ENCODE assay signal across 9 cellular contexts in genomic region chr19:12668937-12669271, GRCh38. TPM values are rescaled to one million over a fixed set of nuclear protein-coding genes. Genes with fewer than 3 reads are reported as not detected.
DNase-seq lines count a peak whose midpoint lies in the region; TF ChIP-seq lines count a peak whose summit lies in the region.
"Had no signal": no experiment of that assay in that cellular context is flagged by ENCODE, and none has a peak within 500 bp of the region (broad histone marks: within the 10 kb centered on the region; RNA-seq: fewer than 3 reads in every experiment).

No MANE protein-coding gene starts in this region.

- H3K36me3 Mint-ChIP-seq in Caco-2 (ENCODE audit: insufficient read depth, unreplicated experiment): peaks cover 60% of the 10 kb centered on the region
- H3K36me3 Mint-ChIP-seq in mesothelial cell of epicardium: peaks cover 6% of the 10 kb centered on the region

- peaks cover 8% of the 10 kb centered on the region for H3K4me1 Mint-ChIP-seq in Caco-2 (ENCODE audit: low read depth, unreplicated experiment)
- peaks cover 42% of the 10 kb centered on the region for H3K4me1 Mint-ChIP-seq in mesothelial cell of epicardium

- DNase-seq in Caco-2 (peak; percentile 54 to 71), mesothelial cell of epicardium (ENCODE audit: low spot score in 2 of 2, unreplicated experiment in 2 of 2) (peak in 1 of 2 experiments; percentile 65), kidney glomerular epithelial cell (lab: John Stamatoyannopoulos, UW) (no peak), NCI-H82 (lab: John Stamatoyannopoulos, UW) (no peak)
- peak; percentile 38 to 53 for DNase-seq in activated CD8-positive, alpha-beta memory T cell treated with anti-CD3 and anti-CD28 coated beads for 4 hours (ENCODE audit: low read depth in 2 of 2)
- peak; percentile 68 to 75 (median 70) for DNase-seq in effector memory CD4-positive, alpha-beta T cell
- peak; percentile 47 for DNase-seq in stimulated activated CD8-positive, alpha-beta memory T cell treated with anti-CD3 and anti-CD28 coated beads, Interleukin-4, amount 100 ng/mL, for 24 hours (ENCODE audit: low read depth)

- H3K4me3 ChIP-seq in Caco-2 (ENCODE audit: low read depth, low read length): peak overlapping the region; percentile 84
- H3K4me3 ChIP-seq in effector memory CD4-positive, alpha-beta T cell (ENCODE audit: insufficient read depth, low read depth, low read length, poor library complexity, severe bottlenecking): peak overlapping the region; percentile 78

- no peaks in the 10 kb centered on the region for H3K27me3 ChIP-seq in Caco-2 (replicated peaks; ENCODE audit: control insufficient read depth, insufficient read depth, low read length)
- no peaks in the 10 kb centered on the region for H3K27me3 ChIP-seq in effector memory CD4-positive, alpha-beta T cell (replicated peaks; ENCODE audit: control insufficient read depth, insufficient read depth, low read length, poor library complexity, severe bottlenecking)

- POLR2A ChIA-PET in Caco-2 (lab: Charles Lee): interaction anchor here (1.0 to 1.3 kb wide), 2 partner anchors 12 to 58 kb away, joined by 3 read pairs; no protein-coding TSS in a partner anchor

- no TSS peak for BruUV-seq in Caco-2 (replicated peaks; lab: Mats Ljungman, UMichigan)

- no peaks in the 10 kb centered on the region for H3K9me3 ChIP-seq in Caco-2
- H3K9me3 ChIP-seq in KOPT-K1 (ENCODE audit: insufficient read depth, low read length, poor library complexity, severe bottlenecking): no peaks in the 10 kb centered on the region
- H3K9me3 ChIP-seq in effector memory CD4-positive, alpha-beta T cell (ENCODE audit: control insufficient read depth, low read length): no peaks in the 10 kb centered on the region

- intact Hi-C loops in Caco-2 (cut with micrococcal nuclease; ENCODE audit: unreplicated experiment): no loop called here

- H3K27ac Mint-ChIP-seq in Caco-2 (ENCODE audit: unreplicated experiment) (peak overlapping the region; percentile 94), mesothelial cell of epicardium (peak overlapping the region; percentile 100)

- H3K27me3 Mint-ChIP-seq in Caco-2 (ENCODE audit: insufficient read depth, unreplicated experiment): no peaks in the 10 kb centered on the region
- H3K27me3 Mint-ChIP-seq in mesothelial cell of epicardium (ENCODE audit: low read depth): no peaks in the 10 kb centered on the region

- peak overlapping the region; percentile 85 for H3K4me3 Mint-ChIP-seq in Caco-2 (ENCODE audit: unreplicated experiment)
- peak overlapping the region; percentile 99 for H3K4me3 Mint-ChIP-seq in mesothelial cell of epicardium

- TF ChIP-seq CTCF in Caco-2 (IDR thresholded peaks at IDR 0.05; ENCODE audit: insufficient read depth in 1 of 2, low read depth in 1 of 2, low read length in 1 of 2, severe bottlenecking in 1 of 2, unreplicated experiment in 1 of 2) (no peak), mesothelial cell of epicardium (IDR thresholded peaks at IDR 0.05; ENCODE audit: unreplicated experiment) (no peak)

- CTCF ChIA-PET in Caco-2 (lab: Charles Lee): no interaction called here

- H3K36me3 ChIP-seq in Caco-2 (ENCODE audit: control insufficient read depth, insufficient read depth, low read length) (peaks cover 3% of the 10 kb centered on the region), KOPT-K1 (ENCODE audit: insufficient read depth, low read length) (peaks cover 40% of the 10 kb centered on the region)
- H3K36me3 ChIP-seq in effector memory CD4-positive, alpha-beta T cell (ENCODE audit: control insufficient read depth, insufficient read depth, low read length): peaks cover 19% of the 10 kb centered on the region

- H3K4me1 ChIP-seq in Caco-2: peaks cover 12% of the 10 kb centered on the region
- peaks cover 32% of the 10 kb centered on the region for H3K4me1 ChIP-seq in effector memory CD4-positive, alpha-beta T cell (ENCODE audit: control insufficient read depth, insufficient read depth, low read length, poor library complexity, severe bottlenecking)

- H3K9me3 Mint-ChIP-seq in Caco-2 (ENCODE audit: unreplicated experiment) (no peaks in the 10 kb centered on the region), mesothelial cell of epicardium (no peaks in the 10 kb centered on the region)

- H3K27ac ChIP-seq in KOPT-K1 (ENCODE audit: low read depth, low read length, poor library complexity, severe bottlenecking): peak overlapping the region; percentile 81
- peak overlapping the region; percentile 95 for H3K27ac ChIP-seq in effector memory CD4-positive, alpha-beta T cell (ENCODE audit: insufficient read depth, low read length, poor library complexity, severe bottlenecking)

RNA-seq across cellular contexts. Expression of gene WDR83, which starts 2.3 kb away (rescaled TPM):
- total RNA-seq in Caco-2 (2022) (17.5 and 20.4 TPM in 2 replicates), mesothelial cell of epicardium (12.5 to 14.6 TPM (median 13.6 TPM) in 3 replicates)

RNA-seq across cellular contexts. Expression of gene MAN2B1, which starts 2.4 kb away (rescaled TPM):
- total RNA-seq in Caco-2 (2022) (70.5 and 88.9 TPM in 2 replicates), mesothelial cell of epicardium (105 to 109 TPM (median 107 TPM) in 3 replicates)

RNA-seq across cellular contexts. Expression of gene DHPS, which starts 12.8 kb away (rescaled TPM):
- total RNA-seq in Caco-2 (2022): 76.3 and 76.4 TPM in 2 replicates
- 91.3 to 101 TPM (median 97.0 TPM) in 3 replicates for total RNA-seq in mesothelial cell of epicardium

RNA-seq across cellular contexts. Expression of gene GNG14, which starts 18.9 kb away (rescaled TPM):
- total RNA-seq in Caco-2 (2022): 0.91 TPM in 1 of 2 replicates, not detected in the other
- total RNA-seq in mesothelial cell of epicardium: not detected in 3 replicates
- total RNA-seq: SK-MEL-5 had no signal

RNA-seq across cellular contexts. Expression of gene FBXW9, which starts 27.5 kb away (rescaled TPM):
- total RNA-seq in Caco-2 (2022) (8.3 and 10.6 TPM in 2 replicates), mesothelial cell of epicardium (9.6 to 9.8 TPM (median 9.8 TPM) in 3 replicates)

Comparison
In these comparisons a context has a peak if more than half of its experiments do, and no peak if none do; other contexts are left out.
1. DNase-seq: peak in Caco-2 (2 of 2), activated CD8-positive, alpha-beta memory T cell treated with anti-CD3 and anti-CD28 coated beads for 4 hours (2 of 2), effector memory CD4-positive, alpha-beta T cell (3 of 3) and stimulated activated CD8-positive, alpha-beta memory T cell treated with anti-CD3 and anti-CD28 coated beads, Interleukin-4, amount 100 ng/mL, for 24 hours (single experiment); none in kidney glomerular epithelial cell (single experiment) and NCI-H82 (single experiment).